Comparison of ENCODE assay signal across 8 cellular contexts in the genomic region with DNA sequence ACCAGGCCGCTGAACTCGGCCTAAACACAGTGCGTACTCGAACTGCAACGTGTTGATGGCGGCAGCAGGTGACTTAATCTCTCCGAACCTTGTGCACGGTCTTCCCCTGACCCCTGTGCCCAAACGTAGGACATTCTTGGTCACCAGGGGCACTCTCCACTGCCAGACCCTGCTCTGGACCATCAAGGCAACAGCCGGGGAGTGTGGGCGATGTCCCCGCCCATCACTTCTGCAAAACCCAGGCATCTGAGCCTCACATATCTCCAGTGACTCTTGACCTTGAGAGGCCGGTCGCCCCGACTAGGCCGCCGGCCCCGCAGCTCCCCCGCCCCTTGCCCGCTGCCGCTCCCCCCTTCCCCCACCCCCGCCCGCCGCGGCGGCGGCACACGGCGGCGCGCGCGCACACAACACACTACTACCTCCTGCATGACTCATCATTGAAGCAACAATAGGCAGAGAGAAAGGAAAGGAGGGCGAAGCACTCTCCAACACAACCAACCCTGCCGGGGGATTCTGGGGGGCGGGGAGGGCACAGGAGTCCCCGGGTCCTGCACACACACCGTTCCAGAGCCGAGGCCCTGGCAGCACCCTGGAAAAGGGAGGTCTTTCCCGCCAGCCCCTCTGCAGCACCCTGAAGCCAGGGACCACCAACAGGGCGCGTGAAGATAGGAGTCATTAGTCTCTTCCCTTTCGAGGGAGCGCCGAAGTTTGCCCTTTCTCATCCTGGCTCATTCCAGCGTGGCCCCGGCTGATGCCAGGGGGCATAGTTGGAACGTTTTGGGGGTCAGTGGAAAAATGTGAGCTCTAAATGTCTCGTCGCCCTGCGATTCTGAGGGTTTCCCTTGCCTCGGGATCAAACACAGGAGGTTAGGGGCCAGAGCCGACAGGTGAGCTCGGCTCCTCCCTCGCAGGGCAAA. TPM values are rescaled to one million over a fixed set of nuclear protein-coding genes. Genes with fewer than 3 reads are reported as not detected.
A peak's percentile ranks its signal among the peaks of the same experiment; 100 is the strongest.
DNase-seq lines count a peak whose midpoint lies in the region; ATAC-seq and TF ChIP-seq lines count a peak whose summit lies in the region.

No MANE protein-coding gene starts in this region.

- no peaks in the 10 kb centered on the region for H3K27me3 Mint-ChIP-seq in activated CD4-positive, alpha-beta T cell treated with anti-CD3 and anti-CD28 coated beads for 36 hours
- no peaks in the 10 kb centered on the region for H3K27me3 Mint-ChIP-seq in chondrocyte (ENCODE audit: low read depth)

- H3K4me3 Mint-ChIP-seq in activated CD4-positive, alpha-beta T cell treated with anti-CD3 and anti-CD28 coated beads for 36 hours: peak overlapping the region; percentile 88
- H3K4me3 Mint-ChIP-seq in chondrocyte (ENCODE audit: unreplicated experiment): peak overlapping the region; percentile 97

- H3K36me3 Mint-ChIP-seq in activated CD4-positive, alpha-beta T cell treated with anti-CD3 and anti-CD28 coated beads for 36 hours (ENCODE audit: low read depth): peaks cover 5% of the 10 kb centered on the region
- H3K36me3 Mint-ChIP-seq in chondrocyte (ENCODE audit: low read depth): no peaks in the 10 kb centered on the region

- peak overlapping the region; percentile 97 for H3K27ac Mint-ChIP-seq in activated CD4-positive, alpha-beta T cell treated with anti-CD3 and anti-CD28 coated beads for 36 hours
- peak overlapping the region; percentile 100 for H3K27ac Mint-ChIP-seq in chondrocyte (ENCODE audit: unreplicated experiment)

- ATAC-seq in activated CD4-positive, alpha-beta T cell treated with anti-CD3 and anti-CD28 coated beads for 36 hours: peak; percentile 26
- peak; percentile 8 for ATAC-seq in left colon
- no peak for ATAC-seq in GM18498 (IDR thresholded peaks at IDR 0.05; ENCODE audit: unreplicated experiment)
- ATAC-seq in HG03521 (IDR thresholded peaks at IDR 0.05; ENCODE audit: unreplicated experiment): no peak

- H3K9me3 Mint-ChIP-seq in activated CD4-positive, alpha-beta T cell treated with anti-CD3 and anti-CD28 coated beads for 36 hours (ENCODE audit: low read depth): no peaks in the 10 kb centered on the region
- H3K9me3 Mint-ChIP-seq in chondrocyte (ENCODE audit: low read depth): no peaks in the 10 kb centered on the region

- CTCF ChIA-PET in activated CD4-positive, alpha-beta T cell treated with anti-CD3 and anti-CD28 coated beads for 36 hours (lab: Charles Lee): interaction anchor here (0.7 to 1.7 kb wide), 5 partner anchors 16 to 95 kb away, joined by 3 to 7 read pairs (median 3); a partner anchor contains a TSS

- intact Hi-C loops in activated CD4-positive, alpha-beta T cell treated with anti-CD3 and anti-CD28 coated beads for 36 hours (cut with DNase I, micrococcal nuclease): loop anchor here in 1 of 2 experiments (10.0 kb wide), 1 partner anchor 1566 kb away; a partner anchor contains a TSS
- intact Hi-C loops in left colon (cut with DNase I, micrococcal nuclease): no loop called here

- TF ChIP-seq CTCF in chondrocyte (IDR thresholded peaks at IDR 0.05): no peak

- DNase-seq in GDM1 (lab: John Stamatoyannopoulos, UW) (peak; percentile 40), NCI-H2171 (lab: John Stamatoyannopoulos, UW) (peak; percentile 52), chondrocyte (ENCODE audit: low spot score) (peak; percentile 91), left colon (peak; percentile 64 to 70)
- DNase-seq in activated CD4-positive, alpha-beta T cell treated with anti-CD3 and anti-CD28 coated beads for 36 hours: peak; percentile 79
- DNase-seq in stimulated activated CD4-positive, alpha-beta T cell treated with anti-CD3 and anti-CD28 coated beads, Interleukin-2, amount 100 ng/mL, for 4 hours (ENCODE audit: low read depth): peak; percentile 60

- peaks cover 39% of the 10 kb centered on the region for H3K4me1 Mint-ChIP-seq in activated CD4-positive, alpha-beta T cell treated with anti-CD3 and anti-CD28 coated beads for 36 hours
- H3K4me1 Mint-ChIP-seq in chondrocyte (ENCODE audit: low read depth): peaks cover 55% of the 10 kb centered on the region

- POLR2A ChIA-PET in activated CD4-positive, alpha-beta T cell treated with anti-CD3 and anti-CD28 coated beads for 36 hours (lab: Charles Lee): interaction anchor here (0.7 to 2.5 kb wide), 3 partner anchors 8 to 62 kb away, joined by 3 to 10 read pairs (median 3); a partner anchor contains a TSS

RNA-seq across cellular contexts. Expression of a gene that starts 1.9 kb away (rescaled TPM):
- total RNA-seq in activated CD4-positive, alpha-beta T cell treated with anti-CD3 and anti-CD28 coated beads for 36 hours: 10 to 100 TPM; 16.0 to 19.3 TPM
- 22.7 to 29.8 TPM (median 29.4 TPM) in 3 replicates for total RNA-seq in chondrocyte
- total RNA-seq in left colon: 10 to 100 TPM; 22.3 to 25.6 TPM

Comparison
In these comparisons a context has a peak if more than half of its experiments do, and no peak if none do; other contexts are left out.
1. DNase-seq: peak in every context shown above with its lines; median percentile 91 in chondrocyte; 79 in activated CD4-positive, alpha-beta T cell treated with anti-CD3 and anti-CD28 coated beads for 36 hours; 67 in left colon; 60 in stimulated activated CD4-positive, alpha-beta T cell treated with anti-CD3 and anti-CD28 coated beads, Interleukin-2, amount 100 ng/mL, for 4 hours; 52 in NCI-H2171; 40 in GDM1.
2. ATAC-seq: peak in activated CD4-positive, alpha-beta T cell treated with anti-CD3 and anti-CD28 coated beads for 36 hours (single experiment) and left colon (single experiment); none in GM18498 (single experiment) and HG03521 (single experiment).